1 cellular context compared by ENCODE assay signal in the genomic region with DNA sequence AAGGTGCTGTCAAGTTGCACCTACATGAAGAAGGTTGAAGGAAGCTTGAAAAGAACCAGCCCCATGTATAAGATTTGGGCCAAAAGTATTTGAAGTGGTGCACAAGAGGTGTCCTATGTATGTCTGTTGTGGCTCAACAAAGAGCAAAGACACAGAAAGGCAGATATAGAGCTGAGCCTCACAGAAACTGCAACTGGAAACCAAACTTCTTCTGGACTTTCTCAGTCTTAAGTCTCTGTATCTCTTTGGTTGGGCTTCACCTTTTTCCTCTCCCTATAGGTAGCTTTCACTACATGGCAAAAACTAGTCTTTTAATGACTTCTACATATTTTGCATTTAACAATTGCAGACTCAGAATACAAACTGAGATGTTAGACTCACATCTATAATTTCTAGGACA.
TF ChIP-seq lines count a peak whose summit lies in the region.

No MANE protein-coding gene starts in this region.

TF ChIP-seq in GM12878, 131 proteins besides CTCF, POLR2A, EP300 and RAD21 (continued from another document):
- TF ChIP-seq, protein P1, sequence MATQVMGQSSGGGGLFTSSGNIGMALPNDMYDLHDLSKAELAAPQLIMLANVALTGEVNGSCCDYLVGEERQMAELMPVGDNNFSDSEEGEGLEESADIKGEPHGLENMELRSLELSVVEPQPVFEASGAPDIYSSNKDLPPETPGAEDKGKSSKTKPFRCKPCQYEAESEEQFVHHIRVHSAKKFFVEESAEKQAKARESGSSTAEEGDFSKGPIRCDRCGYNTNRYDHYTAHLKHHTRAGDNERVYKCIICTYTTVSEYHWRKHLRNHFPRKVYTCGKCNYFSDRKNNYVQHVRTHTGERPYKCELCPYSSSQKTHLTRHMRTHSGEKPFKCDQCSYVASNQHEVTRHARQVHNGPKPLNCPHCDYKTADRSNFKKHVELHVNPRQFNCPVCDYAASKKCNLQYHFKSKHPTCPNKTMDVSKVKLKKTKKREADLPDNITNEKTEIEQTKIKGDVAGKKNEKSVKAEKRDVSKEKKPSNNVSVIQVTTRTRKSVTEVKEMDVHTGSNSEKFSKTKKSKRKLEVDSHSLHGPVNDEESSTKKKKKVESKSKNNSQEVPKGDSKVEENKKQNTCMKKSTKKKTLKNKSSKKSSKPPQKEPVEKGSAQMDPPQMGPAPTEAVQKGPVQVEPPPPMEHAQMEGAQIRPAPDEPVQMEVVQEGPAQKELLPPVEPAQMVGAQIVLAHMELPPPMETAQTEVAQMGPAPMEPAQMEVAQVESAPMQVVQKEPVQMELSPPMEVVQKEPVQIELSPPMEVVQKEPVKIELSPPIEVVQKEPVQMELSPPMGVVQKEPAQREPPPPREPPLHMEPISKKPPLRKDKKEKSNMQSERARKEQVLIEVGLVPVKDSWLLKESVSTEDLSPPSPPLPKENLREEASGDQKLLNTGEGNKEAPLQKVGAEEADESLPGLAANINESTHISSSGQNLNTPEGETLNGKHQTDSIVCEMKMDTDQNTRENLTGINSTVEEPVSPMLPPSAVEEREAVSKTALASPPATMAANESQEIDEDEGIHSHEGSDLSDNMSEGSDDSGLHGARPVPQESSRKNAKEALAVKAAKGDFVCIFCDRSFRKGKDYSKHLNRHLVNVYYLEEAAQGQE (IDR thresholded peaks at IDR 0.05; ENCODE audit: low read depth, low read length) = no peak
- TF ChIP-seq, protein P2, sequence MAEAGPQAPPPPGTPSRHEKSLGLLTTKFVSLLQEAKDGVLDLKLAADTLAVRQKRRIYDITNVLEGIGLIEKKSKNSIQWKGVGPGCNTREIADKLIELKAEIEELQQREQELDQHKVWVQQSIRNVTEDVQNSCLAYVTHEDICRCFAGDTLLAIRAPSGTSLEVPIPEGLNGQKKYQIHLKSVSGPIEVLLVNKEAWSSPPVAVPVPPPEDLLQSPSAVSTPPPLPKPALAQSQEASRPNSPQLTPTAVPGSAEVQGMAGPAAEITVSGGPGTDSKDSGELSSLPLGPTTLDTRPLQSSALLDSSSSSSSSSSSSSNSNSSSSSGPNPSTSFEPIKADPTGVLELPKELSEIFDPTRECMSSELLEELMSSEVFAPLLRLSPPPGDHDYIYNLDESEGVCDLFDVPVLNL (IDR thresholded peaks at IDR 0.05; ENCODE audit: low read depth, low read length) = no peak
- TF ChIP-seq, protein P3, sequence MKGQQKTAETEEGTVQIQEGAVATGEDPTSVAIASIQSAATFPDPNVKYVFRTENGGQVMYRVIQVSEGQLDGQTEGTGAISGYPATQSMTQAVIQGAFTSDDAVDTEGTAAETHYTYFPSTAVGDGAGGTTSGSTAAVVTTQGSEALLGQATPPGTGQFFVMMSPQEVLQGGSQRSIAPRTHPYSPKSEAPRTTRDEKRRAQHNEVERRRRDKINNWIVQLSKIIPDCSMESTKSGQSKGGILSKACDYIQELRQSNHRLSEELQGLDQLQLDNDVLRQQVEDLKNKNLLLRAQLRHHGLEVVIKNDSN (IDR thresholded peaks at IDR 0.05; ENCODE audit: borderline replicate concordance, extremely low read length, insufficient read depth, low read depth, low read length) = no peak
- no peak for TF ChIP-seq ETV6 (conservative IDR thresholded peaks at IDR 0.05 in 1 of 2, IDR thresholded peaks at IDR 0.05 in 1 of 2; ENCODE audit: borderline replicate concordance in 1 of 2, low read depth in 1 of 2)
- no peak for TF ChIP-seq BHLHE40 (IDR thresholded peaks at IDR 0.05; ENCODE audit: borderline replicate concordance in 1 of 2, low read depth in 2 of 2, low read length in 1 of 2)
- no peak for TF ChIP-seq RAD51 (IDR thresholded peaks at IDR 0.05)
- TF ChIP-seq, protein P4, sequence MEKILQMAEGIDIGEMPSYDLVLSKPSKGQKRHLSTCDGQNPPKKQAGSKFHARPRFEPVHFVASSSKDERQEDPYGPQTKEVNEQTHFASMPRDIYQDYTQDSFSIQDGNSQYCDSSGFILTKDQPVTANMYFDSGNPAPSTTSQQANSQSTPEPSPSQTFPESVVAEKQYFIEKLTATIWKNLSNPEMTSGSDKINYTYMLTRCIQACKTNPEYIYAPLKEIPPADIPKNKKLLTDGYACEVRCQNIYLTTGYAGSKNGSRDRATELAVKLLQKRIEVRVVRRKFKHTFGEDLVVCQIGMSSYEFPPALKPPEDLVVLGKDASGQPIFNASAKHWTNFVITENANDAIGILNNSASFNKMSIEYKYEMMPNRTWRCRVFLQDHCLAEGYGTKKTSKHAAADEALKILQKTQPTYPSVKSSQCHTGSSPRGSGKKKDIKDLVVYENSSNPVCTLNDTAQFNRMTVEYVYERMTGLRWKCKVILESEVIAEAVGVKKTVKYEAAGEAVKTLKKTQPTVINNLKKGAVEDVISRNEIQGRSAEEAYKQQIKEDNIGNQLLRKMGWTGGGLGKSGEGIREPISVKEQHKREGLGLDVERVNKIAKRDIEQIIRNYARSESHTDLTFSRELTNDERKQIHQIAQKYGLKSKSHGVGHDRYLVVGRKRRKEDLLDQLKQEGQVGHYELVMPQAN (conservative IDR thresholded peaks at IDR 0.05) = no peak
- TF ChIP-seq, protein P5, sequence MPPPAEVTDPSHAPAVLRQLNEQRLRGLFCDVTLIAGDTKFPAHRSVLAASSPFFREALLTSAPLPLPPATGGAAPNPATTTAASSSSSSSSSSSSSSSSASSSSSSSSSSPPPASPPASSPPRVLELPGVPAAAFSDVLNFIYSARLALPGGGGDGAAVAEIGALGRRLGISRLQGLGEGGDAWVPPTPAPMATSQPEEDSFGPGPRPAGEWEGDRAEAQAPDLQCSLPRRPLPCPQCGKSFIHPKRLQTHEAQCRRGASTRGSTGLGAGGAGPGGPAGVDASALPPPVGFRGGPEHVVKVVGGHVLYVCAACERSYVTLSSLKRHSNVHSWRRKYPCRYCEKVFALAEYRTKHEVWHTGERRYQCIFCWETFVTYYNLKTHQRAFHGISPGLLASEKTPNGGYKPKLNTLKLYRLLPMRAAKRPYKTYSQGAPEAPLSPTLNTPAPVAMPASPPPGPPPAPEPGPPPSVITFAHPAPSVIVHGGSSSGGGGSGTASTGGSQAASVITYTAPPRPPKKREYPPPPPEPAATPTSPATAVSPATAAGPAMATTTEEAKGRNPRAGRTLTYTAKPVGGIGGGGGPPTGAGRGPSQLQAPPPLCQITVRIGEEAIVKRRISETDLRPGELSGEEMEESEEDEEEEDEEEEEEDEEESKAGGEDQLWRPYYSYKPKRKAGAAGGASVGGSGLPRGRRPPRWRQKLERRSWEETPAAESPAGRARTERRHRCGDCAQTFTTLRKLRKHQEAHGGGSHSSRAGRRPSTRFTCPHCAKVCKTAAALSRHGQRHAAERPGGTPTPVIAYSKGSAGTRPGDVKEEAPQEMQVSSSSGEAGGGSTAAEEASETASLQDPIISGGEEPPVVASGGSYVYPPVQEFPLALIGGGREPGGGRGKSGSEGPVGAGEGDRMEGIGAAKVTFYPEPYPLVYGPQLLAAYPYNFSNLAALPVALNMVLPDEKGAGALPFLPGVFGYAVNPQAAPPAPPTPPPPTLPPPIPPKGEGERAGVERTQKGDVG (CRISPR knock-in tag; IDR thresholded peaks at IDR 0.05) = no peak
- no peak for TF ChIP-seq ZNF622 (IDR thresholded peaks at IDR 0.05)
- no peak for TF ChIP-seq EGR1 (IDR thresholded peaks at IDR 0.05; ENCODE audit: borderline replicate concordance in 1 of 2, low read depth in 2 of 2, low read length in 2 of 2)
